In genomic region chr3:52039426-52039825, GRCh38 we compare ENCODE assay signal across 13 cellular contexts. TPM values are rescaled to one million over a fixed set of nuclear protein-coding genes. Genes with fewer than 3 reads are reported as not detected.
DNase-seq lines count a peak whose midpoint lies in the region; ATAC-seq and TF ChIP-seq lines count a peak whose summit lies in the region.
"Had no signal": no experiment of that assay in that cellular context is flagged by ENCODE, and none has a peak within 500 bp of the region (broad histone marks: within the 10 kb centered on the region; RNA-seq: fewer than 3 reads in every experiment).

No MANE protein-coding gene starts in this region.

- no peak overlapping the region for H2BK15ac ChIP-seq in IMR-90 (ENCODE audit: low read depth, low read length)

- no peak overlapping the region for H3K23ac ChIP-seq in IMR-90 (ENCODE audit: low read depth, low read length)

- H3K9me3 ChIP-seq in IMR-90 (ENCODE audit: control insufficient read depth, insufficient read depth, low read length) (no peaks in the 10 kb centered on the region), body of pancreas (no peaks in the 10 kb centered on the region)

- H3K9me1 ChIP-seq in IMR-90 (ENCODE audit: insufficient read depth, low read length), result no peaks in the 10 kb centered on the region

- no peak for TF ChIP-seq CTCF in IMR-90 (conservative IDR thresholded peaks at IDR 0.05; ENCODE audit: low read depth, low read length)
- TF ChIP-seq CTCF in body of pancreas (IDR thresholded peaks at IDR 0.05), result no peak

- dilution Hi-C loops in IMR-90 (cut with HindIII; ENCODE audit: low sequenced_read_pairs, unreplicated experiment), result no loop called here

- no TSS peak for BruUV-seq in IMR-90 (replicated peaks; lab: Mats Ljungman, UMichigan)

- no peaks in the 10 kb centered on the region for H3K79me1 ChIP-seq in IMR-90 (ENCODE audit: low read depth in 1 of 2, low read length in 2 of 2)

- ATAC-seq in IMR-90 (ENCODE audit: low read depth), result no peak
- ATAC-seq in body of pancreas, result no peak
- ATAC-seq in sciatic nerve, result peak; percentile 12
- ATAC-seq: HCT116; naive thymus-derived CD4-positive, alpha-beta T cell; Panc1 had no signal

- H4K20me1 ChIP-seq in IMR-90 (ENCODE audit: insufficient read depth, low read length), result no peaks in the 10 kb centered on the region

- WGBS in IMR-90 (ENCODE audit: extremely low coverage in 2 of 2, insufficient read length in 1 of 2), 2 experiments, result no CpG with 5 or more reads among the region's 4 CpGs
- 64 to 65% methylated on average over 4 of the region's 4 CpGs for WGBS in body of pancreas, 2 donors

- peak overlapping the region; percentile 40 for H2AK9ac ChIP-seq in IMR-90 (replicated peaks; ENCODE audit: low read depth, low read length, poor library complexity)

- H3K4me2 ChIP-seq in IMR-90 (ENCODE audit: low read depth, low read length), result no peak overlapping the region

- no peaks in the 10 kb centered on the region; the same call in 1 of the 2 replicates for H3K27me3 ChIP-seq in IMR-90 (ENCODE audit: control insufficient read depth, insufficient read depth, low read length)
- no peaks in the 10 kb centered on the region for H3K27me3 ChIP-seq in body of pancreas

- no peak for TF ChIP-seq RAD21 in IMR-90 (IDR thresholded peaks at IDR 0.05; ENCODE audit: low read length)

- no peak for TF ChIP-seq POLR2A in IMR-90 (IDR thresholded peaks at IDR 0.05; ENCODE audit: low read depth, low read length)
- TF ChIP-seq POLR2A in body of pancreas (IDR thresholded peaks at IDR 0.05), result no peak

- H3K9ac ChIP-seq in IMR-90 (ENCODE audit: low read depth, low read length), result no peak overlapping the region

- peak overlapping the region; percentile 8 for H2AFZ ChIP-seq in IMR-90 (replicated peaks; ENCODE audit: low read length, poor library complexity)

- H3K56ac ChIP-seq in IMR-90 (ENCODE audit: extremely low read depth, insufficient read depth, low read length), result no peak overlapping the region

- H3K27ac ChIP-seq in IMR-90 (ENCODE audit: insufficient read depth, low read length) (no peak overlapping the region), body of pancreas (peak overlapping the region in 3 of 4 donors; percentile 20 to 74 (median 70))

- in situ Hi-C loops in IMR-90 (cut with MboI; ENCODE audit: low sequenced_read_pairs), result no loop called here

- H3K4ac ChIP-seq in IMR-90 (ENCODE audit: low read depth, low read length), result no peak overlapping the region; the same call in 1 of the 2 replicates

- intact Hi-C loops in IMR-90 (cut with micrococcal nuclease) (no loop called here), body of pancreas (cut with DNase I) (no loop called here), sciatic nerve (cut with DNase I) (no loop called here)

- no peak overlapping the region for H4K5ac ChIP-seq in IMR-90 (ENCODE audit: low read depth, low read length)

- H2BK5ac ChIP-seq in IMR-90 (ENCODE audit: low read depth, low read length, poor library complexity, severe bottlenecking), result no peak overlapping the region

- no peaks in the 10 kb centered on the region for H3K4me1 ChIP-seq in IMR-90 (ENCODE audit: control insufficient read depth, insufficient read depth, low read length)
- peaks cover 5% of the 10 kb centered on the region for H3K4me1 ChIP-seq in body of pancreas

- H3K36me3 ChIP-seq in IMR-90 (ENCODE audit: control insufficient read depth, insufficient read depth, low read length), result no peaks in the 10 kb centered on the region
- H3K36me3 ChIP-seq in body of pancreas (replicated peaks in 1 of 2; ENCODE audit: insufficient read depth in 1 of 2, low read depth in 2 of 2), result no peaks in the 10 kb centered on the region

- no peak overlapping the region for H4K91ac ChIP-seq in IMR-90 (ENCODE audit: insufficient read depth, low read depth, low read length)

- no peak overlapping the region for H2BK20ac ChIP-seq in IMR-90 (ENCODE audit: low read depth, low read length)

- CTCF ChIA-PET in IMR-90 (lab: Yijun Ruan, JAX), result no interaction called here

- no peak overlapping the region for H3K14ac ChIP-seq in IMR-90 (replicated peaks; ENCODE audit: low read depth, low read length)

- H2BK120ac ChIP-seq in IMR-90 (ENCODE audit: low read depth, low read length), result no peak overlapping the region

- H3K18ac ChIP-seq in IMR-90 (ENCODE audit: low read depth, low read length), result no peak overlapping the region

- POLR2A ChIA-PET in IMR-90 (lab: Charles Lee; ENCODE audit: unreplicated experiment), result no interaction called here

- DNase-seq in IMR-90, result no peak
- no peak for DNase-seq in body of pancreas
- peak; percentile 36 to 70 for DNase-seq in hippocampal formation (lab: John Stamatoyannopoulos, UW)
- DNase-seq in sciatic nerve (ENCODE audit: low spot score), result no peak
- no peak for DNase-seq in activated gamma-delta T cell treated with Interleukin-2 at 50 U/mL for 16 hours
- no peak for DNase-seq in NCI-H1092 treated with DMSO at 0.1 percent for 48 hours (lab: John Stamatoyannopoulos, UW)
- no peak for DNase-seq in NCI-H2171 (lab: John Stamatoyannopoulos, UW)
- no peak for DNase-seq in GM19238 (ENCODE audit: insufficient read length, low spot score)
- DNase-seq: activated T-cell treated with anti-CD3 and anti-CD28 coated beads, Interleukin-2, amount 50 U/mL, for 1 hour; Kasumi-1; naive thymus-derived CD4-positive, alpha-beta T cell had no signal

- 0 out of 2 replicates have a peak overlapping the region, but pooled peaks have one; percentile 31 for H2AK5ac ChIP-seq in IMR-90 (ENCODE audit: low read depth, low read length)

- H3K4me3 ChIP-seq in IMR-90 (ENCODE audit: insufficient read depth, low read depth, low read length) (no peak overlapping the region), body of pancreas (no peak overlapping the region)

- no peak overlapping the region for H4K8ac ChIP-seq in IMR-90 (ENCODE audit: low read depth in 2 of 2, low read length in 2 of 2)

TF ChIP-seq in IMR-90, 13 proteins besides CTCF, POLR2A, EP300 and RAD21:
- TF ChIP-seq MXI1 (IDR thresholded peaks at IDR 0.05; ENCODE audit: borderline replicate concordance, low read depth, low read length) (no peak), RFX5 (IDR thresholded peaks at IDR 0.05; ENCODE audit: low read depth, low read length) (no peak), CEBPB (IDR thresholded peaks at IDR 0.05; ENCODE audit: low read depth, low read length) (no peak), CHD1 (IDR thresholded peaks at IDR 0.05; ENCODE audit: low read depth, low read length) (no peak), NFE2L2 (IDR thresholded peaks at IDR 0.05; ENCODE audit: low read depth, low read length) (no peak), BHLHE40 (IDR thresholded peaks at IDR 0.05; ENCODE audit: low read depth, low read length) (no peak), SMC3 (IDR thresholded peaks at IDR 0.05; ENCODE audit: low read depth, low read length) (no peak), USF2 (IDR thresholded peaks at IDR 0.05; ENCODE audit: low read depth, low read length) (no peak), RCOR1 (IDR thresholded peaks at IDR 0.05; ENCODE audit: insufficient replicate concordance, low read length) (no peak), FOS (IDR thresholded peaks at IDR 0.05; ENCODE audit: low read depth, low read length) (no peak)
TF ChIP-seq in IMR-90: peak in this region for 0.

RNA-seq across cellular contexts. Expression of gene DUSP7, which starts 16.9 kb away (rescaled TPM):
- total RNA-seq in IMR-90 (2012; rRNA removed), result 9.3 and 9.7 TPM in 2 replicates
- 24.0 and 27.8 TPM in 2 replicates for polyA plus RNA-seq in IMR-90 (2012; rRNA removed)
- polyA plus RNA-seq in IMR-90 (2012; cell fraction: cytosol; rRNA removed), result 10.9 and 26.7 TPM in 2 replicates
- 8.9 and 16.8 TPM in 2 replicates for polyA plus RNA-seq in IMR-90 (2012; cell fraction: nucleus; rRNA removed; ENCODE audit: low replicate concordance)
- total RNA-seq in body of pancreas, result 1 to 10 TPM; 2.6 to 3.3 TPM
- 22.1 TPM for total RNA-seq in sciatic nerve

RNA-seq across cellular contexts. Expression of gene RPL29, which starts 43.7 kb away (rescaled TPM):
- total RNA-seq in IMR-90 (2012; rRNA removed), result 1,798 and 2,081 TPM in 2 replicates
- 2,126 and 2,187 TPM in 2 replicates for polyA plus RNA-seq in IMR-90 (2012; rRNA removed)
- 1,284 and 2,643 TPM in 2 replicates for polyA plus RNA-seq in IMR-90 (2012; cell fraction: cytosol; rRNA removed)
- 510 and 968 TPM in 2 replicates for polyA plus RNA-seq in IMR-90 (2012; cell fraction: nucleus; rRNA removed; ENCODE audit: low replicate concordance)
- total RNA-seq in body of pancreas, result 100 to 1,000 TPM; 370 to 792 TPM
- total RNA-seq in sciatic nerve, result 753 TPM

RNA-seq across cellular contexts. Expression of gene ACY1, which starts 56.1 kb away (rescaled TPM):
- 21.1 and 22.0 TPM in 2 replicates for total RNA-seq in IMR-90 (2012; rRNA removed)
- polyA plus RNA-seq in IMR-90 (2012; rRNA removed), result 44.8 and 47.1 TPM in 2 replicates
- polyA plus RNA-seq in IMR-90 (2012; cell fraction: cytosol; rRNA removed), result 44.3 and 84.7 TPM in 2 replicates
- polyA plus RNA-seq in IMR-90 (2012; cell fraction: nucleus; rRNA removed; ENCODE audit: low replicate concordance), result 49.3 and 84.6 TPM in 2 replicates
- 10 to 100 TPM; 31.1 to 40.2 TPM for total RNA-seq in body of pancreas
- total RNA-seq in sciatic nerve, result 21.9 TPM

Comparison
In these comparisons a context has a peak if more than half of its experiments do, and no peak if none do; other contexts are left out.
1. DNase-seq: peak in hippocampal formation (2 of 2); none in IMR-90 (single experiment), body of pancreas (0 of 4), sciatic nerve (single experiment), activated gamma-delta T cell treated with Interleukin-2 at 50 U/mL for 16 hours (single experiment), NCI-H1092 treated with DMSO at 0.1 percent for 48 hours (single experiment), NCI-H2171 (single experiment) and GM19238 (single experiment).